17 cellular contexts compared by ENCODE assay signal in genomic region chr12:99804715-99805114, GRCh38.
A peak's percentile ranks its signal among the peaks of the same experiment; 100 is the strongest.
DNase-seq lines count a peak whose midpoint lies in the region; ATAC-seq, FAIRE-seq and TF ChIP-seq lines count a peak whose summit lies in the region.
"Had no signal": no experiment of that assay in that cellular context is flagged by ENCODE, and none has a peak within 500 bp of the region (broad histone marks: within the 10 kb centered on the region; RNA-seq: fewer than 3 reads in every experiment).

No MANE protein-coding gene starts in this region.

- no peak overlapping the region for H3K4me3 ChIP-seq in mammary epithelial cell (replicated peaks in 1 of 3; ENCODE audit: insufficient read depth in 1 of 3, low read depth in 2 of 3, low read length in 3 of 3)
- no peak overlapping the region for H3K4me3 ChIP-seq in bronchial epithelial cell (ENCODE audit: low read depth, low read length)
- H3K4me3 ChIP-seq: BLaER1, GM12878 had no signal

- CTCF ChIA-PET in mammary epithelial cell (lab: Charles Lee; ENCODE audit: low non-redundant PET) = no interaction called here
- CTCF ChIA-PET in MCF 10A (lab: Yijun Ruan, JAX) = interaction anchor here (0.6 kb wide), 3 partner anchors 351 to 756 kb away, joined by 3 read pairs; no protein-coding TSS in a partner anchor

- H3K36me3 ChIP-seq in mammary epithelial cell (ENCODE audit: insufficient read depth, low read length) (no peaks in the 10 kb centered on the region), bronchial epithelial cell (ENCODE audit: control insufficient read depth, insufficient read depth, low read length) (no peaks in the 10 kb centered on the region)

- H3K4me2 ChIP-seq in mammary epithelial cell (ENCODE audit: insufficient read depth, low read depth, low read length) = no peak overlapping the region
- H3K4me2 ChIP-seq: BLaER1 had no signal

- H4K20me1 ChIP-seq in mammary epithelial cell (ENCODE audit: insufficient read depth, low read length) = no peaks in the 10 kb centered on the region

- POLR2A ChIA-PET in MCF 10A (lab: Yijun Ruan, JAX) = no interaction called here

- FAIRE-seq in bronchial epithelial cell (lab: Jason Lieb, UNC) = no peak
- FAIRE-seq: GM12878, GM18507 had no signal

- ATAC-seq in foreskin keratinocyte (peak; percentile 51), HG03097 (IDR thresholded peaks at IDR 0.05; ENCODE audit: low FRiP score, unreplicated experiment) (no peak)
- ATAC-seq: GM12878, HCT116 had no signal

- peaks cover 12% of the 10 kb centered on the region for H3K36me3 Mint-ChIP-seq in MCF 10A (ENCODE audit: insufficient read depth, unreplicated experiment)
- H3K36me3 Mint-ChIP-seq: CD8-positive, alpha-beta memory T cell; IgD-negative memory B cell had no signal

- no peaks in the 10 kb centered on the region for H3K27me3 Mint-ChIP-seq in MCF 10A (ENCODE audit: insufficient read depth, unreplicated experiment)
- H3K27me3 Mint-ChIP-seq: CD8-positive, alpha-beta memory T cell; IgD-negative memory B cell had no signal

- in situ Hi-C loops in mammary epithelial cell (cut with MboI; ENCODE audit: low sequenced_read_pairs in 2 of 2) = no loop called here

- DNase-seq in mammary epithelial cell = peak; percentile 3
- DNase-seq in MCF 10A (ENCODE audit: unreplicated experiment) = no peak
- peak; percentile 15 for DNase-seq in bronchial epithelial cell (ENCODE audit: low read depth)
- peak in 1 of 2 donors; percentile 25 for DNase-seq in foreskin keratinocyte
- no peak for DNase-seq in DMS53 (lab: John Stamatoyannopoulos, UW)
- no peak for DNase-seq in NOMO-1 (lab: John Stamatoyannopoulos, UW; ENCODE audit: unreplicated experiment in 2 of 2)
- DNase-seq: 8988T; AML-193; Caco-2; CD8-positive, alpha-beta memory T cell; DMS79 had no signal

- dilution Hi-C loops in mammary epithelial cell (cut with HindIII; ENCODE audit: low sequenced_read_pairs) = no loop called here

- H3K4me1 ChIP-seq in mammary epithelial cell (ENCODE audit: insufficient read depth, low read length) (no peaks in the 10 kb centered on the region), foreskin keratinocyte (no peaks in the 10 kb centered on the region)
- H3K4me1 ChIP-seq: BLaER1, Caco-2 had no signal

- H3K27me3 ChIP-seq in mammary epithelial cell (ENCODE audit: insufficient read depth, low read length) = peaks cover 2% of the 10 kb centered on the region
- no peaks in the 10 kb centered on the region for H3K27me3 ChIP-seq in bronchial epithelial cell (ENCODE audit: control insufficient read depth, insufficient read depth, low read length)
- H3K27me3 ChIP-seq in foreskin keratinocyte = no peaks in the 10 kb centered on the region
- H3K27me3 ChIP-seq: BLaER1 had no signal

- H3K79me2 ChIP-seq in mammary epithelial cell (ENCODE audit: insufficient read depth, low read length) = no peaks in the 10 kb centered on the region

- H3K9me3 Mint-ChIP-seq in MCF 10A (ENCODE audit: unreplicated experiment) = no peaks in the 10 kb centered on the region

- H2AFZ ChIP-seq in mammary epithelial cell (ENCODE audit: low read depth, low read length) = no peak overlapping the region

- peaks cover 6% of the 10 kb centered on the region for H3K4me1 Mint-ChIP-seq in MCF 10A (ENCODE audit: insufficient read depth, unreplicated experiment)
- H3K4me1 Mint-ChIP-seq: CD8-positive, alpha-beta memory T cell; IgD-negative memory B cell had no signal

- H3K4me3 Mint-ChIP-seq in MCF 10A (ENCODE audit: unreplicated experiment) = no peak overlapping the region
- H3K4me3 Mint-ChIP-seq: CD8-positive, alpha-beta memory T cell; IgD-negative memory B cell had no signal

- intact Hi-C loops in mammary epithelial cell (cut with micrococcal nuclease) = no loop called here
- intact Hi-C loops in MCF 10A (cut with micrococcal nuclease) = no loop called here

- BruUV-seq in mammary epithelial cell (replicated peaks; lab: Mats Ljungman, UMichigan) = no TSS peak
- BruUV-seq in MCF 10A (replicated peaks; lab: Mats Ljungman, UMichigan) = no TSS peak

- no peak overlapping the region for H3K27ac Mint-ChIP-seq in MCF 10A (ENCODE audit: low read depth, unreplicated experiment)
- H3K27ac Mint-ChIP-seq: CD8-positive, alpha-beta memory T cell; IgD-negative memory B cell had no signal

- no peak for TF ChIP-seq CTCF in mammary epithelial cell (conservative IDR thresholded peaks at IDR 0.05 in 1 of 2, IDR thresholded peaks at IDR 0.05 in 1 of 2; ENCODE audit: extremely low read depth in 1 of 2, insufficient read depth in 1 of 2, low read depth in 1 of 2, low read length in 2 of 2)
- TF ChIP-seq CTCF in MCF 10A (IDR thresholded peaks at IDR 0.05; ENCODE audit: unreplicated experiment) = no peak
- TF ChIP-seq CTCF in bronchial epithelial cell (IDR thresholded peaks at IDR 0.05; ENCODE audit: insufficient read depth, low read length, severe bottlenecking) = no peak
- TF ChIP-seq CTCF in foreskin keratinocyte (conservative IDR thresholded peaks at IDR 0.05) = no peak

- H3K27ac ChIP-seq in mammary epithelial cell (ENCODE audit: insufficient read depth, low read depth, low read length) (no peak overlapping the region), foreskin keratinocyte (no peak overlapping the region)
- H3K27ac ChIP-seq: BLaER1 had no signal

- H3K9me3 ChIP-seq in mammary epithelial cell (replicated peaks; ENCODE audit: insufficient read depth, low read length) = no peaks in the 10 kb centered on the region
- H3K9me3 ChIP-seq: BLaER1, Caco-2 had no signal

- no peak overlapping the region for H3K9ac ChIP-seq in mammary epithelial cell (ENCODE audit: insufficient read depth, low read length)
- H3K9ac ChIP-seq: BLaER1 had no signal

Comparison
In these comparisons a context has a peak if more than half of its experiments do, and no peak if none do; other contexts are left out.
1. DNase-seq: peak in mammary epithelial cell (single experiment) and bronchial epithelial cell (single experiment); none in MCF 10A (single experiment), DMS53 (single experiment) and NOMO-1 (0 of 2).